16 cellular contexts compared by ENCODE assay signal in the genomic region with DNA sequence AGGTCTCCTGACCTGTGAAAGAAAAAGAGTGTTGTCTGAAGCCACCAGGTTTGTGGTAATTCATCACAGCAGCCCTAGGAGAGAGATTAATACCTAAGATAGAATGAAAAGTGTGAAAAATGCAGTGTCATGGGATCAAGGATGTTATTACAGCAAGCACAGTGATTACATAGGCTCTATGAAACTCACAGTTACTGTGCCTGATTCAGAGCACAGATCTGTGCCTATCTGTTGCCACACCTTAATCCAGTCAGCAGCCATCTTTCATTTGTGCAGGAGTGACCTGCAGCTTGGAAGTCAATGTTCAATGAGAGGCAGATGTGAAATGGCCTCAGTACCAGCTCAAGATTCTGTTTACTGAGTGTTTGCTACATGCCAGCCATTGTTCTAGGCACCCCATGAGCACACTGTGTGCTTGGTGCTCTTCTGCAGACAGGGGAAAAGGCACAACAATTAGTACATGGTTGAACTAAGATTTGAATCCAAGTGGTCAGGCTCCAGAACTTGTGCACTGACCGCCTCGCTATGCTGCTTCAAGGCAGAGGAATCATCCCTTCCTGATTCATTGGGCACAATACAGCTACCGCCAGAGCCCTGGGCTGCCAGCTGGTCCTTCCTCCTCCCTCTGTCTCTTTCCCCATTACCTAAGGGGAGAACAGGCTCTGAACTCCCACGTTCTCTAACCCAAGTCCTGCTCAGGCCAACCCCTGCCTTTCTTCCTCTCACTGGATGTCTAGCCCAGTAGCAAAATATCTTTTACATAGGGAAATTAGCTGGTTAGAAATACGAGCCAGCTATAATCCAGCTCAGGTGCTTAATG. TPM values are rescaled to one million over a fixed set of nuclear protein-coding genes. Genes with fewer than 3 reads are reported as not detected.
DNase-seq lines count a peak whose midpoint lies in the region; ATAC-seq and TF ChIP-seq lines count a peak whose summit lies in the region.
"Had no signal": no experiment of that assay in that cellular context is flagged by ENCODE, and none has a peak within 500 bp of the region (broad histone marks: within the 10 kb centered on the region; RNA-seq: fewer than 3 reads in every experiment).

No MANE protein-coding gene starts in this region.

- no peaks in the 10 kb centered on the region for H4K20me1 ChIP-seq in OCI-LY3 (ENCODE audit: insufficient read depth, low read length)

- no CpG with 5 or more reads among the region's 5 CpGs for WGBS in trophoblast cell (ENCODE audit: extremely low coverage, insufficient coverage, insufficient read length)

- no peak overlapping the region for H4K8ac ChIP-seq in trophoblast cell (ENCODE audit: low read depth, low read length)

- no peak overlapping the region for H3K14ac ChIP-seq in trophoblast cell (ENCODE audit: low read length)

- ATAC-seq in GM19023 (IDR thresholded peaks at IDR 0.05; ENCODE audit: unreplicated experiment) (peak; percentile 30), GM21786 (IDR thresholded peaks at IDR 0.05; ENCODE audit: unreplicated experiment) (peak; percentile 15)
- ATAC-seq: heart left ventricle; stimulated activated naive CD8-positive, alpha-beta T cell treated with anti-CD3 and anti-CD28 coated beads, Interleukin-15, Interleukin-2, amounts not matched to agents 100 U/mL and 50 U/mL, for 24 hours had no signal

- H3K4ac ChIP-seq in trophoblast cell (ENCODE audit: low read depth, low read length) = no peak overlapping the region

- H3K79me2 ChIP-seq in OCI-LY3 (ENCODE audit: low read length) (no peaks in the 10 kb centered on the region), trophoblast cell (ENCODE audit: control insufficient read depth, insufficient read depth, low read length, poor library complexity) (no peaks in the 10 kb centered on the region)

- no peak overlapping the region for H3K9ac ChIP-seq in OCI-LY3 (ENCODE audit: low read length)
- H3K9ac ChIP-seq in trophoblast cell (ENCODE audit: low read length) = no peak overlapping the region

- H4K12ac ChIP-seq in trophoblast cell (ENCODE audit: low read depth, low read length) = no peak overlapping the region

- H3K4me2 ChIP-seq in OCI-LY3 (ENCODE audit: low read length) (peak overlapping the region; percentile 45), trophoblast cell (ENCODE audit: low read length) (no peak overlapping the region)

- H2BK5ac ChIP-seq in trophoblast cell (ENCODE audit: low read depth, low read length, poor library complexity) = no peak overlapping the region

- H3K4me1 ChIP-seq in OCI-LY3 (ENCODE audit: low read length) (peaks cover 19% of the 10 kb centered on the region), trophoblast cell (ENCODE audit: control insufficient read depth in 1 of 2, insufficient read depth in 2 of 2, low read length in 2 of 2) (peaks cover 7 to 14% of the 10 kb centered on the region in 2 experiments)
- H3K4me1 ChIP-seq: ascending aorta had no signal

- H2AFZ ChIP-seq in OCI-LY3 (ENCODE audit: low read depth, low read length) = no peak overlapping the region
- no peak overlapping the region for H2AFZ ChIP-seq in trophoblast cell (ENCODE audit: insufficient read depth, low read length, poor library complexity)

- no peak overlapping the region for H2BK12ac ChIP-seq in trophoblast cell (ENCODE audit: low read length)

- H3K27ac ChIP-seq in OCI-LY3 (ENCODE audit: low read length) (no peak overlapping the region), trophoblast cell (ENCODE audit: low read depth, low read length) (no peak overlapping the region)
- H3K27ac ChIP-seq: ascending aorta, C4-2B, esophagus muscularis mucosa, heart left ventricle, skin epidermis, VCaP had no signal

- H3K23ac ChIP-seq in trophoblast cell (ENCODE audit: low read length) = no peak overlapping the region

- no peak for TF ChIP-seq CTCF in OCI-LY3 (IDR thresholded peaks at IDR 0.05; ENCODE audit: low read depth, low read length)

- DNase-seq in midbrain (lab: John Stamatoyannopoulos, UW) = peak; percentile 48
- no peak for DNase-seq in UCSD-AML1 (lab: John Stamatoyannopoulos, UW; ENCODE audit: unreplicated experiment)
- DNase-seq in NCI-H774 (lab: John Stamatoyannopoulos, UW) = no peak
- no peak for DNase-seq in trophoblast cell
- DNase-seq: cortex of kidney; heart left ventricle; islet precursor cell; stimulated activated naive CD8-positive, alpha-beta T cell treated with anti-CD3 and anti-CD28 coated beads, Interleukin-15, Interleukin-2, amounts not matched to agents 100 U/mL and 50 U/mL, for 24 hours had no signal

- no peaks in the 10 kb centered on the region for H3K9me3 ChIP-seq in OCI-LY3 (ENCODE audit: insufficient read depth, low read length)
- H3K9me3 ChIP-seq in trophoblast cell (ENCODE audit: insufficient read depth, low read depth, low read length) = no peaks in the 10 kb centered on the region
- H3K9me3 ChIP-seq: ascending aorta, esophagus muscularis mucosa, heart left ventricle had no signal

- no peak overlapping the region for H2AK5ac ChIP-seq in trophoblast cell (ENCODE audit: low read length)

- no peak overlapping the region for H2BK120ac ChIP-seq in trophoblast cell (ENCODE audit: insufficient read depth, low read length, poor library complexity)

- H3K18ac ChIP-seq in trophoblast cell (ENCODE audit: low read length) = no peak overlapping the region

- H3K36me3 ChIP-seq in OCI-LY3 (replicated peaks; ENCODE audit: low read depth, low read length) (no peaks in the 10 kb centered on the region), trophoblast cell (ENCODE audit: control insufficient read depth in 1 of 2, insufficient read depth in 2 of 2, low read length in 2 of 2) (no peaks in the 10 kb centered on the region)
- H3K36me3 ChIP-seq: ascending aorta, esophagus muscularis mucosa, heart left ventricle had no signal

- no peak overlapping the region for H4K91ac ChIP-seq in trophoblast cell (ENCODE audit: low read depth, low read length)

- peaks cover 6% of the 10 kb centered on the region for H3K79me1 ChIP-seq in trophoblast cell (ENCODE audit: low read length)

- H3K27me3 ChIP-seq in OCI-LY3 (ENCODE audit: low read depth, low read length) (no peaks in the 10 kb centered on the region), trophoblast cell (ENCODE audit: insufficient read depth, low read length) (no peaks in the 10 kb centered on the region)
- H3K27me3 ChIP-seq: ascending aorta, esophagus muscularis mucosa, heart left ventricle had no signal

- peak overlapping the region; percentile 3; the same call in 1 of the 2 replicates for H3K4me3 ChIP-seq in OCI-LY3 (ENCODE audit: low read length)
- H3K4me3 ChIP-seq in trophoblast cell (ENCODE audit: low read depth, low read length) = no peak overlapping the region
- H3K4me3 ChIP-seq: ascending aorta, esophagus muscularis mucosa, heart left ventricle, skin epidermis had no signal

RNA-seq across cellular contexts. Expression of gene NEK2, which starts 56.2 kb away (rescaled TPM):
- polyA plus RNA-seq in trophoblast cell (2013) = 10.1 and 11.4 TPM in 2 replicates
